In genomic region chr7:18289801-18290200, GRCh38 we compare ENCODE assay signal across 11 cellular contexts.
DNase-seq lines count a peak whose midpoint lies in the region; ATAC-seq, FAIRE-seq and TF ChIP-seq lines count a peak whose summit lies in the region.
"Had no signal": no experiment of that assay in that cellular context is flagged by ENCODE, and none has a peak within 500 bp of the region (broad histone marks: within the 10 kb centered on the region; RNA-seq: fewer than 3 reads in every experiment).

No MANE protein-coding gene starts in this region.

- DNase-seq in A673 (ENCODE audit: low spot score), result peak; percentile 53
- DNase-seq in K562 (ENCODE audit: extremely low read depth in 1 of 4, low spot score in 3 of 4), result no peak
- DNase-seq in GOT3 (lab: John Stamatoyannopoulos, UW), result no peak
- DNase-seq in substantia nigra (lab: John Stamatoyannopoulos, UW), result no peak
- DNase-seq in pancreas, result no peak
- no peak for DNase-seq in T-helper 17 cell
- DNase-seq: islet precursor cell; naive thymus-derived CD4-positive, alpha-beta T cell had no signal

- TF ChIP-seq POLR2A in K562 (conservative IDR thresholded peaks at IDR 0.05), result no peak

- CTCF ChIA-PET in A673 (lab: Charles Lee) (no interaction called here), K562 (lab: Yijun Ruan, JAX; ENCODE audit: low intra/inter-chr PET ratio) (no interaction called here)

- no peak overlapping the region for H3K4me3 ChIP-seq in A673 (ENCODE audit: low read depth, low read length, poor library complexity, severe bottlenecking)
- H3K4me3 ChIP-seq in K562, result no peak overlapping the region
- no peak overlapping the region for H3K4me3 ChIP-seq in pancreas

- H3K27me3 ChIP-seq in A673 (replicated peaks; ENCODE audit: insufficient read depth, low read depth, low read length, poor library complexity) (no peaks in the 10 kb centered on the region), K562 (ENCODE audit: control insufficient read depth in 2 of 2, insufficient read depth in 2 of 2, low read length in 2 of 2) (no peaks in the 10 kb centered on the region), pancreas (no peaks in the 10 kb centered on the region)

- in situ Hi-C loops in K562 (cut with MboI), result no loop called here

- peaks cover 33% of the 10 kb centered on the region for H3K27me3 Mint-ChIP-seq in T-helper 17 cell

- H3K79me2 ChIP-seq in K562 (ENCODE audit: control insufficient read depth, insufficient read depth, low read length), result no peaks in the 10 kb centered on the region

- no peak for FAIRE-seq in K562 (lab: Jason Lieb, UNC)
- FAIRE-seq in pancreas (lab: Jason Lieb, UNC), result no peak
- FAIRE-seq: urothelium cell line had no signal

- no peak overlapping the region for H3K4me3 Mint-ChIP-seq in T-helper 17 cell

- H3K27ac ChIP-seq in A673 (ENCODE audit: low read depth, low read length, poor library complexity, severe bottlenecking) (no peak overlapping the region), K562 (ENCODE audit: extremely low read depth, low read depth, low read length) (no peak overlapping the region), substantia nigra (ENCODE audit: low read depth, low read length, poor library complexity, severe bottlenecking) (no peak overlapping the region), pancreas (no peak overlapping the region)

- intact Hi-C loops in A673 (cut with micrococcal nuclease; ENCODE audit: unreplicated experiment), result no loop called here
- intact Hi-C loops in K562 (cut with micrococcal nuclease), result loop anchor here (5.0 kb wide), 1 partner anchor 112 kb away; no protein-coding TSS in a partner anchor
- intact Hi-C loops in pancreas (cut with DNase I), result no loop called here

- H3K4me1 Mint-ChIP-seq in T-helper 17 cell, result peaks cover 7% of the 10 kb centered on the region

- no TSS peak for BruUV-seq in A673 (replicated peaks; lab: Mats Ljungman, UMichigan)
- no TSS peak for BruUV-seq in K562 (replicated peaks; lab: Mats Ljungman, UMichigan)

- no peak for TF ChIP-seq CTCF in A673 (conservative IDR thresholded peaks at IDR 0.05; ENCODE audit: low read depth, low read length)
- no peak for TF ChIP-seq CTCF in K562 (IDR thresholded peaks at IDR 0.05 in 2 of 3, conservative IDR thresholded peaks at IDR 0.05 in 1 of 3; ENCODE audit: insufficient read depth in 2 of 3, low read depth in 1 of 3, low read length in 3 of 3)
- no peak for TF ChIP-seq CTCF in pancreas (IDR thresholded peaks at IDR 0.05)

- no peak for TF ChIP-seq RAD21 in K562 (CRISPR knock-in tag; conservative IDR thresholded peaks at IDR 0.05 in 1 of 2, IDR thresholded peaks at IDR 0.05 in 1 of 2)

- POLR2A ChIA-PET in A673 (lab: Charles Lee; ENCODE audit: low non-redundant PET) (no interaction called here), K562 (lab: Yijun Ruan, JAX) (no interaction called here)

- no peak for TF ChIP-seq EP300 in K562 (IDR thresholded peaks at IDR 0.05; ENCODE audit: low read length)

- no peak overlapping the region for H3K27ac Mint-ChIP-seq in T-helper 17 cell
- H3K27ac Mint-ChIP-seq: naive thymus-derived CD4-positive, alpha-beta T cell had no signal

- no peaks in the 10 kb centered on the region for H4K20me1 ChIP-seq in K562 (replicated peaks; ENCODE audit: control insufficient read depth, insufficient read depth, low read length)

- H3K9me3 ChIP-seq in A673 (ENCODE audit: low read depth, low read length, poor library complexity, severe bottlenecking) (no peaks in the 10 kb centered on the region), K562 (replicated peaks; ENCODE audit: control insufficient read depth, insufficient read depth, low read depth, low read length) (no peaks in the 10 kb centered on the region), pancreas (no peaks in the 10 kb centered on the region), T-helper 17 cell (ENCODE audit: control insufficient read depth, low read length, poor library complexity, severe bottlenecking) (no peaks in the 10 kb centered on the region)

- no peaks in the 10 kb centered on the region for H3K9me1 ChIP-seq in K562 (ENCODE audit: control insufficient read depth, insufficient read depth, low read length)

- peaks cover 16% of the 10 kb centered on the region for H3K4me1 ChIP-seq in A673 (ENCODE audit: insufficient read depth, low read length, poor library complexity, severe bottlenecking)
- peaks cover 0 to 5% of the 10 kb centered on the region in 2 experiments; a peak in 2 of 5 replicates for H3K4me1 ChIP-seq in K562 (replicated peaks in 1 of 2; ENCODE audit: control insufficient read depth in 2 of 2, insufficient read depth in 2 of 2, low read length in 2 of 2)
- peaks cover 0 to 5% (median 0%) of the 10 kb centered on the region in 3 donors for H3K4me1 ChIP-seq in pancreas

- WGBS in K562 (ENCODE audit: insufficient coverage, low coverage, missing lambda C conversion rate), result 4% methylated on average over 4 of the region's 4 CpGs
- WGBS in pancreas, 2 donors, result 23% methylated on average over 4 of the region's 4 CpGs

- peak overlapping the region; percentile 32; the same call in 1 of the 2 replicates for H2AFZ ChIP-seq in K562 (ENCODE audit: low read depth, low read length)

- no peaks in the 10 kb centered on the region for H3K36me3 Mint-ChIP-seq in T-helper 17 cell (ENCODE audit: low read depth)
- H3K36me3 Mint-ChIP-seq: naive thymus-derived CD4-positive, alpha-beta T cell had no signal

- no peak overlapping the region for H3K9ac ChIP-seq in K562 (ENCODE audit: insufficient read depth in 1 of 2, low read depth in 2 of 2, low read length in 2 of 2)

- ATAC-seq in GM18907 (IDR thresholded peaks at IDR 0.05; ENCODE audit: unreplicated experiment) (peak; percentile 10), HG03139 (IDR thresholded peaks at IDR 0.05; ENCODE audit: unreplicated experiment) (peak; percentile 9), K562 (no peak), pancreas (no peak), T-helper 17 cell (no peak)

- H3K36me3 ChIP-seq in A673 (ENCODE audit: insufficient read depth, low read length, poor library complexity, severe bottlenecking) (no peaks in the 10 kb centered on the region), K562 (ENCODE audit: control insufficient read depth, insufficient read depth, low read length) (no peaks in the 10 kb centered on the region), pancreas (no peaks in the 10 kb centered on the region)

- H3K4me2 ChIP-seq in K562 (ENCODE audit: insufficient read depth, low read length), result no peak overlapping the region

TF ChIP-seq in K562, 482 proteins besides CTCF, POLR2A, EP300 and RAD21 (continues in another document):
- TF ChIP-seq FOXO4 (CRISPR knock-in tag; IDR thresholded peaks at IDR 0.05) (no peak), MAFG (tag; conservative IDR thresholded peaks at IDR 0.05) (no peak)

Comparison
In these comparisons a context has a peak if more than half of its experiments do, and no peak if none do; other contexts are left out.
1. ATAC-seq: peak in GM18907 (single experiment) and HG03139 (single experiment); none in K562 (single experiment), pancreas (0 of 4) and T-helper 17 cell (single experiment).